In the genomic region with DNA sequence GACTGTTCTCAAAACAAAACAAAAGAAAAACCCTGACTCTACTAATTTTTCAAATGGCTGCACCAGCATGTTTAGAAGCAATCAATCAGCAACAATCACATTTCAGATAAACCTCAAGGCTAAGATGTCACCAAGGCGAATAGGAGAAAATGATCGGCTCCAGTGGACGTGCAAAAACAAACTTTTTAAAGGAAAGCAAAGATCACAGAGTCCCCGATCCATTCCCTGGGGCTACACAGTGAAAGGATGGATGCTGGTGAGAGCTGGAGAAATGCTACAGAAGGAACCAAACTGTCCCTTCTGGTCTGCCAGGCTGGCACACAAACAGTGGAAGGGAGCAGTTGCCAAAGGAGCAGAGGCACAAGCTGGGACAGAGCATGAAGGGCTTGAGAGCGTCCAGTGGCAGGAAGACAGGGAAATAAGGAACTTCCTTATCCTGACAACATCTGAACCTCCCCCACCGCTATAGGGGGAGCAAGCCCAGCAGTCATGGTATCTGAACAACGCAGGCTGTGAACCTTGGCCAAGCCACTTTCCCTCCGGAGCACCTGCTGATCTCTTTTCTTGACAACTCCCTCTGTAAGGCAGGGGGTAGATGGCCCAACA, we compare ENCODE assay signal across 11 cellular contexts.
DNase-seq lines count a peak whose midpoint lies in the region; ATAC-seq, FAIRE-seq and TF ChIP-seq lines count a peak whose summit lies in the region.
"Had no signal": no experiment of that assay in that cellular context is flagged by ENCODE, and none has a peak within 500 bp of the region (broad histone marks: within the 10 kb centered on the region; RNA-seq: fewer than 3 reads in every experiment).

No MANE protein-coding gene starts in this region.

- H3K14ac ChIP-seq in H1 (ENCODE audit: insufficient read length): no peak overlapping the region

- H3K4ac ChIP-seq in H1 (replicated peaks; ENCODE audit: insufficient read length, low read depth, low read length): no peak overlapping the region

- H3K9ac ChIP-seq in BLaER1 (no peak overlapping the region), H1 (replicated peaks in 1 of 4; ENCODE audit: extremely low read depth in 1 of 4, low read depth in 3 of 4, low read length in 3 of 4) (no peak overlapping the region)

- no peak overlapping the region for H4K91ac ChIP-seq in H1 (replicated peaks; ENCODE audit: insufficient read length, low read length)

- no peaks in the 10 kb centered on the region for H3K79me2 ChIP-seq in H1 (ENCODE audit: control insufficient read depth in 1 of 2, insufficient read depth in 2 of 2, low read length in 2 of 2)

- H4K20me1 ChIP-seq in BLaER1: no peaks in the 10 kb centered on the region
- H4K20me1 ChIP-seq in H1 (replicated peaks in 1 of 2; ENCODE audit: control insufficient read depth in 1 of 2, insufficient read depth in 2 of 2, low read length in 2 of 2): no peaks in the 10 kb centered on the region

- H3K4me2 ChIP-seq in BLaER1: peak overlapping the region; percentile 48
- H3K4me2 ChIP-seq in H1 (ENCODE audit: insufficient read depth in 1 of 2, low read depth in 2 of 2, low read length in 2 of 2): peak overlapping the region; percentile 11 to 43; a peak in 3 of 4 replicates

- no peaks in the 10 kb centered on the region for H3K79me1 ChIP-seq in H1 (ENCODE audit: low read depth, low read length)

- H3K4me3 Mint-ChIP-seq in mesothelial cell of epicardium: peak overlapping the region; percentile 54
- H3K4me3 Mint-ChIP-seq in activated CD4-positive, alpha-beta memory T cell treated with anti-CD3 and anti-CD28 coated beads, Interleukin-2, amount 10 ng/mL, durations not matched to agents 7 days and 5 days: no peak overlapping the region
- H3K4me3 Mint-ChIP-seq: activated naive CD8-positive, alpha-beta T cell; dendritic cell treated with granulocyte-macrophage colony-stimulating factor and Interleukin-4, amounts not matched to agents 40 ng/mL and 50 ng/mL, for 4 days had no signal

- H2AK5ac ChIP-seq in H1 (ENCODE audit: low read depth, low read length): no peak overlapping the region

- H3K23me2 ChIP-seq in H1 (ENCODE audit: low read depth, low read length): no peaks in the 10 kb centered on the region

- TF ChIP-seq CTCF in H1 (IDR thresholded peaks at IDR 0.05; ENCODE audit: control extremely low read depth in 1 of 3, insufficient read depth in 1 of 3, low read depth in 1 of 3, low read length in 3 of 3): no peak
- TF ChIP-seq CTCF in mesothelial cell of epicardium (IDR thresholded peaks at IDR 0.05; ENCODE audit: unreplicated experiment): no peak

- no peak for ATAC-seq in GM19035 (IDR thresholded peaks at IDR 0.05; ENCODE audit: unreplicated experiment)

- peak overlapping the region; percentile 58; the same call in 1 of the 2 replicates for H2BK5ac ChIP-seq in H1 (ENCODE audit: low read depth, low read length)

- TF ChIP-seq EP300 in H1 (IDR thresholded peaks at IDR 0.05; ENCODE audit: borderline replicate concordance in 1 of 2, low read depth in 2 of 2, low read length in 2 of 2): no peak

- no peaks in the 10 kb centered on the region for H3K36me3 ChIP-seq in BLaER1
- peaks cover 0 to under 1% (median 0%) of the 10 kb centered on the region in 4 experiments; a peak in 1 of 8 replicates for H3K36me3 ChIP-seq in H1 (ENCODE audit: control insufficient read depth in 2 of 4, insufficient read depth in 4 of 4, low read length in 3 of 4)

- no peak overlapping the region for H4K5ac ChIP-seq in H1 (ENCODE audit: insufficient read length, low read depth, low read length)

- peak; percentile 63 for FAIRE-seq in H1 (lab: Jason Lieb, UNC)

- H3K9me3 Mint-ChIP-seq in mesothelial cell of epicardium: no peaks in the 10 kb centered on the region
- H3K9me3 Mint-ChIP-seq in activated CD4-positive, alpha-beta memory T cell treated with anti-CD3 and anti-CD28 coated beads, Interleukin-2, amount 10 ng/mL, durations not matched to agents 7 days and 5 days: no peaks in the 10 kb centered on the region
- H3K9me3 Mint-ChIP-seq: dendritic cell treated with granulocyte-macrophage colony-stimulating factor and Interleukin-4, amounts not matched to agents 40 ng/mL and 50 ng/mL, for 4 days had no signal

- H2BK20ac ChIP-seq in H1 (ENCODE audit: low read length): 0 out of 2 replicates have a peak overlapping the region, but pooled peaks have one; percentile 9

- H3K4me3 ChIP-seq in BLaER1: no peak overlapping the region
- H3K4me3 ChIP-seq in H1 (ENCODE audit: extremely low read depth in 1 of 4, insufficient read depth in 2 of 4, low read depth in 3 of 4, low read length in 4 of 4): no peak overlapping the region

- DNase-seq in KBM-7: peak; percentile 79
- no peak for DNase-seq in H1 (ENCODE audit: low read depth in 1 of 2, low spot score in 2 of 2)
- DNase-seq in mesothelial cell of epicardium (ENCODE audit: low spot score in 2 of 2, unreplicated experiment in 2 of 2): peak in 1 of 2 experiments; percentile 41
- no peak for DNase-seq in activated CD4-positive, alpha-beta memory T cell treated with anti-CD3 and anti-CD28 coated beads, Interleukin-2, amount 10 ng/mL, durations not matched to agents 7 days and 5 days
- DNase-seq in DMS153 (lab: John Stamatoyannopoulos, UW): no peak
- DNase-seq in stimulated activated CD4-positive, alpha-beta T cell treated with anti-CD3 and anti-CD28 coated beads, Interleukin-1b, Interleukin-23, amount 100 ng/mL, for 48 hours: no peak
- DNase-seq: activated CD4-positive, alpha-beta T cell treated with anti-CD3 and anti-CD28 coated beads, Interleukin-2, amount 50 U/mL, for 48 hours had no signal

- H3K9me3 ChIP-seq in BLaER1: 0 out of 2 replicates have a peak, but pooled peaks cover under 1% of the 10 kb centered on the region
- peaks cover 0 to under 1% of the 10 kb centered on the region in 2 experiments; a peak in 1 of 4 replicates for H3K9me3 ChIP-seq in H1 (ENCODE audit: insufficient read depth in 2 of 2, low read depth in 1 of 2, low read length in 1 of 2)

- H3K27ac ChIP-seq in BLaER1: no peak overlapping the region
- H3K27ac ChIP-seq in H1 (ENCODE audit: low read depth, low read length): no peak overlapping the region; the same call in 1 of the 2 replicates

- H2BK15ac ChIP-seq in H1 (ENCODE audit: low read length): no peak overlapping the region; the same call in 1 of the 2 replicates

- H3K4me1 ChIP-seq in BLaER1 (peaks cover 12% of the 10 kb centered on the region), H1 (replicated peaks in 1 of 4; ENCODE audit: control insufficient read depth in 3 of 4, insufficient read depth in 4 of 4, low read length in 3 of 4) (peaks cover 0 to 5% (median 3%) of the 10 kb centered on the region in 4 experiments; a peak in 4 of 7 replicates)

- no peak overlapping the region for H4K8ac ChIP-seq in H1 (ENCODE audit: extremely low read depth, insufficient read depth, low read length)

- peaks cover 22% of the 10 kb centered on the region for H3K4me1 Mint-ChIP-seq in mesothelial cell of epicardium
- H3K4me1 Mint-ChIP-seq in activated CD4-positive, alpha-beta memory T cell treated with anti-CD3 and anti-CD28 coated beads, Interleukin-2, amount 10 ng/mL, durations not matched to agents 7 days and 5 days: no peaks in the 10 kb centered on the region

- TF ChIP-seq RAD21 in H1 (IDR thresholded peaks at IDR 0.05 in 1 of 2, conservative IDR thresholded peaks at IDR 0.05 in 1 of 2; ENCODE audit: low read depth in 2 of 2, low read length in 2 of 2): peak in 1 of 2 experiments; percentile 21; a peak in 2 of 4 replicates

- WGBS in H1 (ENCODE audit: extremely low coverage in 1 of 2, insufficient coverage in 1 of 2, insufficient read length in 1 of 2, insufficient replicate concordance in 2 of 2, low coverage in 1 of 2, low lambda C conversion rate in 2 of 2, missing lambda C conversion rate in 1 of 2), 2 experiments: 59% methylated on average over 8 of the region's 8 CpGs; no CpG with 5 or more reads in 1 of the 2 experiments

- H2BK120ac ChIP-seq in H1 (replicated peaks; ENCODE audit: low read depth, low read length): no peak overlapping the region

- POLR2A ChIA-PET in H1 (lab: Charles Lee; ENCODE audit: partially characterized antibody): no interaction called here
- POLR2A ChIA-PET in activated CD4-positive, alpha-beta memory T cell treated with anti-CD3 and anti-CD28 coated beads, Interleukin-2, amount 10 ng/mL, durations not matched to agents 7 days and 5 days (lab: Charles Lee): interaction anchor here (0.8 kb wide), 1 partner anchor 10 kb away, joined by 4 read pairs; no protein-coding TSS in a partner anchor

- CTCF ChIA-PET in H1 (lab: Charles Lee; ENCODE audit: partially characterized antibody): interaction anchor here (1.0 to 1.1 kb wide), 2 partner anchors 9 to 12 kb away, joined by 3 to 4 read pairs; no protein-coding TSS in a partner anchor
- CTCF ChIA-PET in activated CD4-positive, alpha-beta memory T cell treated with anti-CD3 and anti-CD28 coated beads, Interleukin-2, amount 10 ng/mL, durations not matched to agents 7 days and 5 days (lab: Charles Lee): interaction anchor here (0.7 to 0.9 kb wide), 2 partner anchors 33 to 63 kb away, joined by 5 to 7 read pairs; no protein-coding TSS in a partner anchor

- H3K27me3 Mint-ChIP-seq in mesothelial cell of epicardium (ENCODE audit: low read depth): no peaks in the 10 kb centered on the region
- no peaks in the 10 kb centered on the region for H3K27me3 Mint-ChIP-seq in activated CD4-positive, alpha-beta memory T cell treated with anti-CD3 and anti-CD28 coated beads, Interleukin-2, amount 10 ng/mL, durations not matched to agents 7 days and 5 days
- H3K27me3 Mint-ChIP-seq: dendritic cell treated with granulocyte-macrophage colony-stimulating factor and Interleukin-4, amounts not matched to agents 40 ng/mL and 50 ng/mL, for 4 days had no signal

- 0 out of 2 replicates have a peak overlapping the region, but pooled peaks have one; percentile 79 for H3K18ac ChIP-seq in H1 (ENCODE audit: extremely low read depth, low read length)

- in situ Hi-C loops in KBM-7 (cut with MboI; ENCODE audit: low pct_unique_long_range_greater_than_20kb, low sequenced_read_pairs): no loop called here

- H3K27ac Mint-ChIP-seq in mesothelial cell of epicardium: peak overlapping the region; percentile 91
- no peak overlapping the region for H3K27ac Mint-ChIP-seq in activated CD4-positive, alpha-beta memory T cell treated with anti-CD3 and anti-CD28 coated beads, Interleukin-2, amount 10 ng/mL, durations not matched to agents 7 days and 5 days
- H3K27ac Mint-ChIP-seq: activated naive CD8-positive, alpha-beta T cell; dendritic cell treated with granulocyte-macrophage colony-stimulating factor and Interleukin-4, amounts not matched to agents 40 ng/mL and 50 ng/mL, for 4 days had no signal

- peak overlapping the region; percentile 92 for H2AFZ ChIP-seq in H1 (ENCODE audit: low read length)

- no peak overlapping the region for H3K56ac ChIP-seq in H1 (replicated peaks; ENCODE audit: insufficient read length, low read depth, low read length)

- no peak overlapping the region for H3K23ac ChIP-seq in H1 (ENCODE audit: insufficient read length)

- no peaks in the 10 kb centered on the region for H3K36me3 Mint-ChIP-seq in mesothelial cell of epicardium
- H3K36me3 Mint-ChIP-seq in activated CD4-positive, alpha-beta memory T cell treated with anti-CD3 and anti-CD28 coated beads, Interleukin-2, amount 10 ng/mL, durations not matched to agents 7 days and 5 days (ENCODE audit: low read depth): no peaks in the 10 kb centered on the region
- H3K36me3 Mint-ChIP-seq: activated naive CD8-positive, alpha-beta T cell had no signal

- TF ChIP-seq POLR2A in H1 (IDR thresholded peaks at IDR 0.05; ENCODE audit: control extremely low read depth in 1 of 2, low read depth in 2 of 2, low read length in 2 of 2): no peak

- peak overlapping the region; percentile 35; the same call in 1 of the 2 replicates for H2BK12ac ChIP-seq in H1 (ENCODE audit: low read depth, low read length)

- H3K27me3 ChIP-seq in BLaER1: no peaks in the 10 kb centered on the region
- no peaks in the 10 kb centered on the region for H3K27me3 ChIP-seq in H1 (replicated peaks in 1 of 4; ENCODE audit: control insufficient read depth in 3 of 4, extremely low read depth in 1 of 4, insufficient read depth in 3 of 4, low read length in 3 of 4)
